15 cellular contexts compared by ENCODE assay signal in genomic region chr3:40585381-40586016, GRCh38.
DNase-seq lines count a peak whose midpoint lies in the region; ATAC-seq, FAIRE-seq and TF ChIP-seq lines count a peak whose summit lies in the region.
"Had no signal": no experiment of that assay in that cellular context is flagged by ENCODE, and none has a peak within 500 bp of the region (broad histone marks: within the 10 kb centered on the region; RNA-seq: fewer than 3 reads in every experiment).

No MANE protein-coding gene starts in this region.

- H3K27ac Mint-ChIP-seq in nephron: peak overlapping the region; percentile 81 to 92 (median 85)
- H3K27ac Mint-ChIP-seq in activated T-cell treated with anti-CD3 and anti-CD28 coated beads, Interleukin-2, amount 50 U/mL, for 24 hours: no peak overlapping the region
- H3K27ac Mint-ChIP-seq: activated CD4-positive, alpha-beta T cell treated with anti-CD3 and anti-CD28 coated beads, Interleukin-2, amount 10 ng/mL, durations not matched to agents 7 days and 5 days; dendritic cell treated with granulocyte-macrophage colony-stimulating factor and Interleukin-4, amounts not matched to agents 40 ng/mL and 50 ng/mL, for 4 days; H9 had no signal

- TF ChIP-seq CTCF in nephron (IDR thresholded peaks at IDR 0.05; ENCODE audit: unreplicated experiment in 3 of 3): no peak

- H3K4me3 Mint-ChIP-seq in nephron: peak overlapping the region in 2 of 3 experiments; percentile 16 to 23
- H3K4me3 Mint-ChIP-seq in activated T-cell treated with anti-CD3 and anti-CD28 coated beads, Interleukin-2, amount 50 U/mL, for 24 hours: no peak overlapping the region
- H3K4me3 Mint-ChIP-seq: activated CD4-positive, alpha-beta T cell treated with anti-CD3 and anti-CD28 coated beads, Interleukin-2, amount 10 ng/mL, durations not matched to agents 7 days and 5 days; dendritic cell treated with granulocyte-macrophage colony-stimulating factor and Interleukin-4, amounts not matched to agents 40 ng/mL and 50 ng/mL, for 4 days had no signal

- DNase-seq in GM12891 (ENCODE audit: insufficient read length, low spot score) (no peak), NCI-H524 treated with DMSO at 0.1 percent for 48 hours (lab: John Stamatoyannopoulos, UW) (peak; percentile 45), AG20443 (ENCODE audit: low spot score) (no peak), SHP77 (lab: John Stamatoyannopoulos, UW) (no peak)
- no peak for DNase-seq in activated CD4-positive, alpha-beta T cell treated with anti-CD3 and anti-CD28 coated beads, Interleukin-2, amount 50 U/mL, for 48 hours
- no peak for DNase-seq in activated T-cell treated with anti-CD3 and anti-CD28 coated beads, Interleukin-2, amount 50 U/mL, for 24 hours
- DNase-seq: activated CD4-positive, alpha-beta T cell treated with anti-CD3 and anti-CD28 coated beads, Interleukin-2, amount 10 ng/mL, durations not matched to agents 7 days and 5 days; H9; lower lobe of right lung; NCI-H1105 treated with DMSO at 0.1 percent for 48 hours; posterior cingulate gyrus; upper lobe of left lung had no signal

- no peak for TF ChIP-seq POLR2A in GM12891 (IDR thresholded peaks at IDR 0.05; ENCODE audit: low read depth, low read length)

- peak; percentile 79 for FAIRE-seq in GM12891 (lab: Jason Lieb, UNC)

- H3K27me3 Mint-ChIP-seq in nephron (ENCODE audit: low read depth): peaks cover 5% of the 10 kb centered on the region
- peaks cover 2% of the 10 kb centered on the region for H3K27me3 Mint-ChIP-seq in activated T-cell treated with anti-CD3 and anti-CD28 coated beads, Interleukin-2, amount 50 U/mL, for 24 hours

- no peaks in the 10 kb centered on the region for H3K36me3 Mint-ChIP-seq in nephron (ENCODE audit: low read depth)
- H3K36me3 Mint-ChIP-seq in activated T-cell treated with anti-CD3 and anti-CD28 coated beads, Interleukin-2, amount 50 U/mL, for 24 hours (ENCODE audit: low read depth): no peaks in the 10 kb centered on the region

- ATAC-seq in GM21619 (IDR thresholded peaks at IDR 0.05; ENCODE audit: unreplicated experiment): peak; percentile 55

- peaks cover 45% of the 10 kb centered on the region for H3K4me1 Mint-ChIP-seq in nephron
- H3K4me1 Mint-ChIP-seq in activated T-cell treated with anti-CD3 and anti-CD28 coated beads, Interleukin-2, amount 50 U/mL, for 24 hours (ENCODE audit: low read depth): no peaks in the 10 kb centered on the region
- H3K4me1 Mint-ChIP-seq: activated CD4-positive, alpha-beta T cell treated with anti-CD3 and anti-CD28 coated beads, Interleukin-2, amount 10 ng/mL, durations not matched to agents 7 days and 5 days had no signal

- H3K9me3 Mint-ChIP-seq in nephron: peaks cover 5% of the 10 kb centered on the region
- no peaks in the 10 kb centered on the region for H3K9me3 Mint-ChIP-seq in activated T-cell treated with anti-CD3 and anti-CD28 coated beads, Interleukin-2, amount 50 U/mL, for 24 hours
- H3K9me3 Mint-ChIP-seq: activated CD4-positive, alpha-beta T cell treated with anti-CD3 and anti-CD28 coated beads, Interleukin-2, amount 10 ng/mL, durations not matched to agents 7 days and 5 days; dendritic cell treated with granulocyte-macrophage colony-stimulating factor and Interleukin-4, amounts not matched to agents 40 ng/mL and 50 ng/mL, for 4 days; H9 had no signal

TF ChIP-seq in GM12891, 5 proteins besides CTCF, POLR2A, EP300 and RAD21:
- no peak for TF ChIP-seq SPI1 (IDR thresholded peaks at IDR 0.05; ENCODE audit: low read depth, low read length)
- no peak for TF ChIP-seq POLR2AphosphoS5 (IDR thresholded peaks at IDR 0.05; ENCODE audit: low read depth, low read length)
